ENCODE assay signal across 2 cellular contexts in the genomic region with DNA sequence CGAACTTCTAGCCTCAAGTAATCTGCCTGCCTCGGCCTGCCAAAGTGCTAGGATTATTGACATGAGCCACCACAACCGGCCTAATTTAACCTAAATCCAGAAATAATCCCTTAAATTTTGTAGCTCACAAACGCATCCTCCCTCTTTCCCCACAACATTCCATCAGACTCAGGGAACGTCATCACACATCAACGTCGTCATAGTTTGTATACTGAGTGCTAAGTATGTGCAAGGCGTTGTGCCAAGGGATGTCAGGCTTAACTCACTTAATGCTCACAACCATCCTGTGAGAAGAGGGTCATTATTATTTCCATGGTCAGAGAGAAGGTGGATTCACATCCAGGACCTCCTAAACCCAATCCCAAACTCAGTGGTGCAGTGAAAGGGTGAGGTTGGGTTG.
TF ChIP-seq lines count a peak whose summit lies in the region.

No MANE protein-coding gene starts in this region.

TF ChIP-seq in IMR-90, 13 proteins besides CTCF, POLR2A, EP300 and RAD21:
- TF ChIP-seq RFX5 (IDR thresholded peaks at IDR 0.05; ENCODE audit: low read depth, low read length) (no peak), RCOR1 (IDR thresholded peaks at IDR 0.05; ENCODE audit: insufficient replicate concordance, low read length) (no peak), FOS (IDR thresholded peaks at IDR 0.05; ENCODE audit: low read depth, low read length) (no peak), MAFK (IDR thresholded peaks at IDR 0.05; ENCODE audit: low read depth, low read length) (no peak), CEBPB (IDR thresholded peaks at IDR 0.05; ENCODE audit: low read depth, low read length) (no peak), CHD1 (IDR thresholded peaks at IDR 0.05; ENCODE audit: low read depth, low read length) (no peak), SMC3 (IDR thresholded peaks at IDR 0.05; ENCODE audit: low read depth, low read length) (no peak), NFE2L2 (IDR thresholded peaks at IDR 0.05; ENCODE audit: low read depth, low read length) (no peak), MAZ (IDR thresholded peaks at IDR 0.05; ENCODE audit: borderline replicate concordance, low read depth, low read length) (no peak), BHLHE40 (IDR thresholded peaks at IDR 0.05; ENCODE audit: low read depth, low read length) (no peak), ELK1 (IDR thresholded peaks at IDR 0.05; ENCODE audit: borderline replicate concordance, low read depth, low read length) (no peak), MXI1 (IDR thresholded peaks at IDR 0.05; ENCODE audit: borderline replicate concordance, low read depth, low read length) (no peak)
- TF ChIP-seq, protein P1, sequence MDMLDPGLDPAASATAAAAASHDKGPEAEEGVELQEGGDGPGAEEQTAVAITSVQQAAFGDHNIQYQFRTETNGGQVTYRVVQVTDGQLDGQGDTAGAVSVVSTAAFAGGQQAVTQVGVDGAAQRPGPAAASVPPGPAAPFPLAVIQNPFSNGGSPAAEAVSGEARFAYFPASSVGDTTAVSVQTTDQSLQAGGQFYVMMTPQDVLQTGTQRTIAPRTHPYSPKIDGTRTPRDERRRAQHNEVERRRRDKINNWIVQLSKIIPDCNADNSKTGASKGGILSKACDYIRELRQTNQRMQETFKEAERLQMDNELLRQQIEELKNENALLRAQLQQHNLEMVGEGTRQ (IDR thresholded peaks at IDR 0.05; ENCODE audit: low read depth, low read length): no peak

TF ChIP-seq in liver, 16 proteins besides CTCF, POLR2A, EP300 and RAD21:
- TF ChIP-seq FOXA2 (IDR thresholded peaks at IDR 0.05): no peak
- TF ChIP-seq SP1 (IDR thresholded peaks at IDR 0.05): no peak
